1 cellular context compared by ENCODE assay signal in the genomic region with DNA sequence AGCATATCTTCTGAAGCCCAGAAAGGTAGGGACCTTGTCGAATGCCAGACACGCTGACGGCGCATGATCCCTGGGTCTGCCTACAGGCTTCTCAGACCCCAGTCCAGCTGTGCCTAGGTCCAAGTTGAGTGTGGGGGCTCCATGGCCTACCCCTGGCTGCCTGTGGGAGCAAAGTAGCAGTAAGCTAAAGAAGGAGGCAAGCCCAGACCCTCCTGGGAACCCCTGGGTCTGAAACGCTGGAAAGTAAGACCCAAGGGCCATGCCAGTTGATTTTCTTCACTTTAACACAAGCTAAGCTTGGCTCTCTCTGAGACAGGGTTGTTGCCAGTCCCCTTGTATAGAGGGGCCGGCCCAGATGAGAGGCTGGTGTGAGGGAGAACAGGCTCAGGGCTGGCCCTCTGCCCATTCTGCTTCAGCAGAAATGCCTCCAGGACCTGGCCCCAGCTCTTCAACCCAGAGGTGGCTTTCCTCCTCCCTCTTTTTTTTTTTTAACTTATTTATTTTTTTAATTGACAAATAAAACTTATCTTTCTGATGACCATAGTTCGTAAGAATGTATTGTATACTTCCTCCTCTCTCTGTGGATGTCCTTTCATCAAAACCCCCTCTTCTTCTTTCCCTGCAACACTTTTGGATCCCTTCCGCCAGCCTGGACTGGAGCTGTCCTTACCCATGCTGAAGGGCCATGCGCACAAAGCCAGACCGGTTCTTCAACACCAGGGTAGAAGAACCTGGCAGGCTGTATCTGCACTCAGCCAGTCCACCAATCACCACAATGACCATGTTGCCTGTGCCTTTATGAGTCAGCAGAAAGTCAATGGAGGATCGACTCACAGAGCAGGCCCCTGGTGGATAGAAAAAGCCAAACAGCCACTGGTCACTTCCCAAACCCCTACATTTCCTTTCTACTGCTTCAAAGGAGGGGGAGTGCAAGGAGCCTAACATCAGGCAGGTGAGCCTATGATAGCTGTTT.
TF ChIP-seq lines count a peak whose summit lies in the region.

No MANE protein-coding gene starts in this region.

TF ChIP-seq in H1, 55 proteins besides CTCF, POLR2A, EP300 and RAD21:
- TF ChIP-seq YY1 (IDR thresholded peaks at IDR 0.05; ENCODE audit: low read depth, low read length) (no peak), JUND (IDR thresholded peaks at IDR 0.05; ENCODE audit: low read length) (no peak), CBX5 (IDR thresholded peaks at IDR 0.05; ENCODE audit: low read depth, low read length) (no peak), HDAC6 (IDR thresholded peaks at IDR 0.05; ENCODE audit: low read depth, low read length) (no peak), JUN (IDR thresholded peaks at IDR 0.05; ENCODE audit: low read depth, low read length) (no peak), CREB1 (IDR thresholded peaks at IDR 0.05) (no peak), CHD1 (IDR thresholded peaks at IDR 0.05; ENCODE audit: low read depth, low read length) (no peak), MAFK (IDR thresholded peaks at IDR 0.05; ENCODE audit: low read depth, low read length) (peak; percentile 66; the same call in 1 of the 2 replicates), CEBPB (IDR thresholded peaks at IDR 0.05; ENCODE audit: low read depth, low read length) (no peak), TCF12 (IDR thresholded peaks at IDR 0.05; ENCODE audit: low read depth, low read length) (no peak), BACH1 (IDR thresholded peaks at IDR 0.05; ENCODE audit: low read length) (peak; percentile 74), TAF1 (IDR thresholded peaks at IDR 0.05; ENCODE audit: low read depth, low read length) (no peak), GABPA (IDR thresholded peaks at IDR 0.05; ENCODE audit: borderline replicate concordance, insufficient read depth, low read length) (no peak), EZH2 (IDR thresholded peaks at IDR 0.05; ENCODE audit: low read depth, low read length, severe bottlenecking) (no peak)
